13 cellular contexts compared by ENCODE assay signal in the genomic region with DNA sequence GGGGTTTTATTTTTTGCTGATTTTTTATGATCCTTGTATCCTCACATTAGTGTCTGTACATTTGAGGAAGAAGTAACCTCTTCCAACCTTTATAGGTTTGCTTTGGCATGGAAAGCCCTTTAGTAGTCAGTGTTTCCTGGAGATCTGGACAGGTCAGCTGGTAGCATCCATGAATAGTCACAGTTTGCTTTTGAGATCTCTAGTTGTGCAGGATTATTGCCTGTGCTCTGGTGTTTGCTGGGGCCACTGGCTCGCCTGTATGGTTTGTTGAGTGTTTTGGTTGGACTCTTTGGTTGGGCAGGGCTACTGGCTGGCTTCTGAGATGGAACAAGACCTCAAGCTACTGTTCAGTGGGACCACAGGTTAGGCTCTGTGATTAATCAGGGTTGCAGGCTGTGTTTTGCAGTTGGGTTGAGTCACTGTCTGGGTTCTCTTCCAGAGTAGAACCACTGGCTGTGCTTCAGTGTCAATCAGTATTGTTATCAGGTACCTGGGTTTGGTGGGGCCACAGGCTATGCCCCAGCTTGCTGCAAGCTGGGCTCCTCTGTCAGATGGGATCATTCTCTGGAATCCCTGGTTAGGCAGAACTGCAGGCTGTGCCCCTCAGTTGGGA. TPM values are rescaled to one million over a fixed set of nuclear protein-coding genes. Genes with fewer than 3 reads are reported as not detected.
DNase-seq lines count a peak whose midpoint lies in the region; ATAC-seq lines count a peak whose summit lies in the region.
"Had no signal": no experiment of that assay in that cellular context is flagged by ENCODE, and none has a peak within 500 bp of the region (broad histone marks: within the 10 kb centered on the region; RNA-seq: fewer than 3 reads in every experiment).

No MANE protein-coding gene starts in this region.

- peak; percentile 61 to 80 for ATAC-seq in activated T-cell treated with anti-CD3 and anti-CD28 coated beads, Interleukin-2, amount 50 U/mL, for 72 hours (replicated peaks in 1 of 2)
- no peak for ATAC-seq in GM18909 (IDR thresholded peaks at IDR 0.05; ENCODE audit: poor library complexity, unreplicated experiment)
- no peak for ATAC-seq in HG03139 (IDR thresholded peaks at IDR 0.05; ENCODE audit: unreplicated experiment)
- ATAC-seq: gastrocnemius medialis, PC-3 had no signal

- no peaks in the 10 kb centered on the region for H3K27me3 Mint-ChIP-seq in activated naive CD4-positive, alpha-beta T cell treated with anti-CD3 and anti-CD28 coated beads, Interleukin-2, amount 50 U/mL, for 24 hours
- H3K27me3 Mint-ChIP-seq in activated T-cell treated with anti-CD3 and anti-CD28 coated beads, Interleukin-2, amount 50 U/mL, for 72 hours (ENCODE audit: low read depth): no peaks in the 10 kb centered on the region
- peaks cover 0 to 5% (median 1%) of the 10 kb centered on the region in 3 donors for H3K27me3 Mint-ChIP-seq in immature natural killer cell (ENCODE audit: low read depth in 3 of 3)
- H3K27me3 Mint-ChIP-seq in stimulated activated naive CD8-positive, alpha-beta T cell treated with anti-CD3 and anti-CD28 coated beads, Interleukin-15, Interleukin-2, amounts not matched to agents 100 ng/mL and 50 ng/mL, for 24 hours: no peaks in the 10 kb centered on the region

- peaks cover 86% of the 10 kb centered on the region for H3K4me1 Mint-ChIP-seq in activated naive CD4-positive, alpha-beta T cell treated with anti-CD3 and anti-CD28 coated beads, Interleukin-2, amount 50 U/mL, for 24 hours
- peaks cover 85% of the 10 kb centered on the region for H3K4me1 Mint-ChIP-seq in activated T-cell treated with anti-CD3 and anti-CD28 coated beads, Interleukin-2, amount 50 U/mL, for 72 hours (ENCODE audit: low read depth)
- H3K4me1 Mint-ChIP-seq in immature natural killer cell: peaks cover 77 to 89% of the 10 kb centered on the region in 2 donors
- peaks cover 85% of the 10 kb centered on the region for H3K4me1 Mint-ChIP-seq in stimulated activated naive CD8-positive, alpha-beta T cell treated with anti-CD3 and anti-CD28 coated beads, Interleukin-15, Interleukin-2, amounts not matched to agents 100 ng/mL and 50 ng/mL, for 24 hours (ENCODE audit: low read depth)

- DNase-seq in activated naive CD4-positive, alpha-beta T cell (lab: John Stamatoyannopoulos, UW): no peak
- DNase-seq in activated T-cell treated with anti-CD3 and anti-CD28 coated beads, Interleukin-2, amount 50 U/mL, for 72 hours: peak; percentile 28 to 46
- DNase-seq in immature natural killer cell: no peak
- no peak for DNase-seq in NCI-H2029 treated with DMSO at 0.1 percent for 48 hours (lab: John Stamatoyannopoulos, UW)
- DNase-seq: effector memory CD4-positive, alpha-beta T cell; gastrocnemius medialis; NCI-H1694 treated with DMSO at 0.1 percent for 48 hours; NCI-H510A; PC-3 had no signal

- peak overlapping the region; percentile 46 for H3K27ac Mint-ChIP-seq in activated naive CD4-positive, alpha-beta T cell treated with anti-CD3 and anti-CD28 coated beads, Interleukin-2, amount 50 U/mL, for 24 hours
- peak overlapping the region; percentile 47 for H3K27ac Mint-ChIP-seq in activated T-cell treated with anti-CD3 and anti-CD28 coated beads, Interleukin-2, amount 50 U/mL, for 72 hours
- H3K27ac Mint-ChIP-seq in immature natural killer cell: peak overlapping the region; percentile 14 to 79 (median 61)
- peak overlapping the region; percentile 39 for H3K27ac Mint-ChIP-seq in stimulated activated naive CD8-positive, alpha-beta T cell treated with anti-CD3 and anti-CD28 coated beads, Interleukin-15, Interleukin-2, amounts not matched to agents 100 ng/mL and 50 ng/mL, for 24 hours

- H3K36me3 Mint-ChIP-seq in activated naive CD4-positive, alpha-beta T cell treated with anti-CD3 and anti-CD28 coated beads, Interleukin-2, amount 50 U/mL, for 24 hours: peaks cover 50% of the 10 kb centered on the region
- H3K36me3 Mint-ChIP-seq in activated T-cell treated with anti-CD3 and anti-CD28 coated beads, Interleukin-2, amount 50 U/mL, for 72 hours (ENCODE audit: insufficient read depth in 2 of 2): peaks cover 40 to 54% of the 10 kb centered on the region in 2 donors
- peaks cover 40 to 52% (median 52%) of the 10 kb centered on the region in 3 donors for H3K36me3 Mint-ChIP-seq in immature natural killer cell
- H3K36me3 Mint-ChIP-seq in stimulated activated naive CD8-positive, alpha-beta T cell treated with anti-CD3 and anti-CD28 coated beads, Interleukin-15, Interleukin-2, amounts not matched to agents 100 ng/mL and 50 ng/mL, for 24 hours (ENCODE audit: low read depth): peaks cover 76% of the 10 kb centered on the region

- no peak overlapping the region for H3K4me3 Mint-ChIP-seq in activated naive CD4-positive, alpha-beta T cell treated with anti-CD3 and anti-CD28 coated beads, Interleukin-2, amount 50 U/mL, for 24 hours
- H3K4me3 Mint-ChIP-seq in activated T-cell treated with anti-CD3 and anti-CD28 coated beads, Interleukin-2, amount 50 U/mL, for 72 hours: peak overlapping the region; percentile 68 to 90
- H3K4me3 Mint-ChIP-seq in immature natural killer cell: peak overlapping the region in 4 of 5 donors; percentile 7 to 48 (median 16)
- no peak overlapping the region for H3K4me3 Mint-ChIP-seq in stimulated activated naive CD8-positive, alpha-beta T cell treated with anti-CD3 and anti-CD28 coated beads, Interleukin-15, Interleukin-2, amounts not matched to agents 100 ng/mL and 50 ng/mL, for 24 hours

- peaks cover 28% of the 10 kb centered on the region for H3K9me3 Mint-ChIP-seq in activated naive CD4-positive, alpha-beta T cell treated with anti-CD3 and anti-CD28 coated beads, Interleukin-2, amount 50 U/mL, for 24 hours
- peaks cover 15 to 23% of the 10 kb centered on the region in 2 donors for H3K9me3 Mint-ChIP-seq in activated T-cell treated with anti-CD3 and anti-CD28 coated beads, Interleukin-2, amount 50 U/mL, for 72 hours
- H3K9me3 Mint-ChIP-seq in immature natural killer cell: peaks cover 6 to 37% (median 27%) of the 10 kb centered on the region in 6 donors
- peaks cover 27% of the 10 kb centered on the region for H3K9me3 Mint-ChIP-seq in stimulated activated naive CD8-positive, alpha-beta T cell treated with anti-CD3 and anti-CD28 coated beads, Interleukin-15, Interleukin-2, amounts not matched to agents 100 ng/mL and 50 ng/mL, for 24 hours

RNA-seq across cellular contexts. Expression of a gene that starts 20.0 kb away (rescaled TPM):
- 10 to 100 TPM; 59.9 to 63.0 TPM for total RNA-seq in activated T-cell treated with anti-CD3 and anti-CD28 coated beads, Interleukin-2, amount 50 U/mL, for 72 hours
- 10 to 100 TPM; 13.5 to 26.4 (median 14.4) TPM for polyA plus RNA-seq in immature natural killer cell

Comparison
In these comparisons a context has a peak if more than half of its experiments do, and no peak if none do; other contexts are left out.
1. H3K4me3 Mint-ChIP-seq: peak in activated T-cell treated with anti-CD3 and anti-CD28 coated beads, Interleukin-2, amount 50 U/mL, for 72 hours (2 of 2) and immature natural killer cell (4 of 5); none in activated naive CD4-positive, alpha-beta T cell treated with anti-CD3 and anti-CD28 coated beads, Interleukin-2, amount 50 U/mL, for 24 hours (single experiment) and stimulated activated naive CD8-positive, alpha-beta T cell treated with anti-CD3 and anti-CD28 coated beads, Interleukin-15, Interleukin-2, amounts not matched to agents 100 ng/mL and 50 ng/mL, for 24 hours (single experiment).
2. DNase-seq: peak in activated T-cell treated with anti-CD3 and anti-CD28 coated beads, Interleukin-2, amount 50 U/mL, for 72 hours (2 of 2); none in activated naive CD4-positive, alpha-beta T cell (0 of 4), immature natural killer cell (0 of 3) and NCI-H2029 treated with DMSO at 0.1 percent for 48 hours (single experiment).
3. ATAC-seq: peak in activated T-cell treated with anti-CD3 and anti-CD28 coated beads, Interleukin-2, amount 50 U/mL, for 72 hours (2 of 2); none in GM18909 (single experiment) and HG03139 (single experiment).
4. Peak in every context shown above with its lines, with median percentiles within 50 percentile points of each other: H3K27ac Mint-ChIP-seq.